In the genomic region with DNA sequence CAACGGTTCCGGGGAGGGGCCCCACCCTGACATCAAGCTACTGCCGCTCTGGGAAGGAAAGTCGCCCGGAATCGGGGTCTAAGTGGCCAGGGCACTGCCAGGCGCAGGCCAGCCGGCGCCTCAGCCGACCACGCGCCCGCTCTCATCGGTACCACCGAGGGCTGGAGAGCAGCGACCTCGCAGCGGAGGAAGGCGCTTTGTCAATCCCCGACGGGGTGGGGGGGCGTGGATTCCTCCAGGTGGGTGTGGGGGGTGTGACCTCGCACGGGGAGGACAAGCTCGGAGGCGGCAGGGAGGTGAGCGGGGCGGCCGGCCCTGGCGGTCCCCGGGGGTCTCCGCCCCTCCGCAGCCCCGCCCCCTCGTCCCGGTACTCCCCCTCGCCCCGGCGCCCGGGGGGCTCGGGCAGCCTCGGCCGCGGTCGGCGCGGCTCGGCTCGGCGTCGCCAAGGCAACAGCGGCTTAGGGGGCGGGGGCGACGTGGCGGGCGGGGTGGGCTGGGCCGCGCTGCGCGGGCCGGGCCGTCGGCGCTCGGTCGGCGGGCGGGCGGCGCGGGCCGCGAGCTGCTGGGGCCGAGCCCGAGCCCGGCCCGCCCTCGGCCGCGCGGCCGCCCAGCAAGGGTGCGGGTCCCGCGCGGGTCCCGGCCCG, we compare ENCODE assay signal across 8 cellular contexts. TPM values are rescaled to one million over a fixed set of nuclear protein-coding genes. Genes with fewer than 3 reads are reported as not detected.
DNase-seq lines count a peak whose midpoint lies in the region; ATAC-seq lines count a peak whose summit lies in the region.

No MANE protein-coding gene starts in this region.

- ATAC-seq in naive thymus-derived CD8-positive, alpha-beta T cell, result peak in 1 of 2 donors; percentile 32
- no peak for ATAC-seq in GM19395 (IDR thresholded peaks at IDR 0.05; ENCODE audit: unreplicated experiment)

- H3K9me3 Mint-ChIP-seq in dendritic cell treated with granulocyte-macrophage colony-stimulating factor and Interleukin-4, amounts not matched to agents 40 ng/mL and 50 ng/mL, for 4 days, result no peaks in the 10 kb centered on the region
- H3K9me3 Mint-ChIP-seq in naive thymus-derived CD8-positive, alpha-beta T cell, result no peaks in the 10 kb centered on the region

- H3K4me1 Mint-ChIP-seq in dendritic cell treated with granulocyte-macrophage colony-stimulating factor and Interleukin-4, amounts not matched to agents 40 ng/mL and 50 ng/mL, for 4 days (ENCODE audit: low read depth), result peaks cover 27% of the 10 kb centered on the region
- H3K4me1 Mint-ChIP-seq in naive thymus-derived CD8-positive, alpha-beta T cell, result peaks cover 7 to 26% (median 21%) of the 10 kb centered on the region in 4 donors

- no peak overlapping the region for H3K27ac Mint-ChIP-seq in dendritic cell treated with granulocyte-macrophage colony-stimulating factor and Interleukin-4, amounts not matched to agents 40 ng/mL and 50 ng/mL, for 4 days
- H3K27ac Mint-ChIP-seq in naive thymus-derived CD8-positive, alpha-beta T cell, result no peak overlapping the region

- H3K36me3 Mint-ChIP-seq in dendritic cell treated with granulocyte-macrophage colony-stimulating factor and Interleukin-4, amounts not matched to agents 40 ng/mL and 50 ng/mL, for 4 days (ENCODE audit: low read depth), result no peaks in the 10 kb centered on the region
- H3K36me3 Mint-ChIP-seq in naive thymus-derived CD8-positive, alpha-beta T cell, result no peaks in the 10 kb centered on the region

- intact Hi-C loops in dendritic cell treated with granulocyte-macrophage colony-stimulating factor and Interleukin-4, amounts not matched to agents 40 ng/mL and 50 ng/mL, for 4 days (cut with micrococcal nuclease), result no loop called here

- H3K27me3 Mint-ChIP-seq in dendritic cell treated with granulocyte-macrophage colony-stimulating factor and Interleukin-4, amounts not matched to agents 40 ng/mL and 50 ng/mL, for 4 days, result peaks cover 84% of the 10 kb centered on the region
- peaks cover 20 to 48% (median 36%) of the 10 kb centered on the region in 5 donors for H3K27me3 Mint-ChIP-seq in naive thymus-derived CD8-positive, alpha-beta T cell

- POLR2A ChIA-PET in naive thymus-derived CD8-positive, alpha-beta T cell (lab: Charles Lee), result no interaction called here

- DNase-seq in activated T-cell treated with anti-CD3 and anti-CD28 coated beads for 4 hours (peak; percentile 9), NCI-H2196 treated with DMSO at 0.1 percent for 48 hours (lab: John Stamatoyannopoulos, UW; ENCODE audit: unreplicated experiment) (peak; percentile 9), NCI-H446 (lab: John Stamatoyannopoulos, UW) (no peak), HPDE6-E6E7 (ENCODE audit: extremely low spot score) (no peak)
- no peak for DNase-seq in activated T-cell treated with anti-CD3 and anti-CD28 coated beads, Interleukin-2, amount 50 U/mL, for 1 hour
- peak in 1 of 10 donors; percentile 17 for DNase-seq in naive thymus-derived CD8-positive, alpha-beta T cell

- peak overlapping the region; percentile 53 for H3K4me3 Mint-ChIP-seq in dendritic cell treated with granulocyte-macrophage colony-stimulating factor and Interleukin-4, amounts not matched to agents 40 ng/mL and 50 ng/mL, for 4 days
- H3K4me3 Mint-ChIP-seq in naive thymus-derived CD8-positive, alpha-beta T cell, result peak overlapping the region in 8 of 10 donors; percentile 19 to 77 (median 50)

RNA-seq across cellular contexts. Expression of a gene that starts 47.3 kb away (rescaled TPM):
- not detected for total RNA-seq in naive thymus-derived CD8-positive, alpha-beta T cell
- polyA plus RNA-seq in naive thymus-derived CD8-positive, alpha-beta T cell, result not detected

Comparison
In these comparisons a context has a peak if more than half of its experiments do, and no peak if none do; other contexts are left out.
1. DNase-seq: peak in activated T-cell treated with anti-CD3 and anti-CD28 coated beads for 4 hours (single experiment) and NCI-H2196 treated with DMSO at 0.1 percent for 48 hours (single experiment); none in activated T-cell treated with anti-CD3 and anti-CD28 coated beads, Interleukin-2, amount 50 U/mL, for 1 hour (single experiment), NCI-H446 (0 of 2) and HPDE6-E6E7 (single experiment).